In genomic region chr22:37258810-37259472, GRCh38 we compare ENCODE assay signal across 1 cellular context.
A peak's percentile ranks its signal among the peaks of the same experiment; 100 is the strongest.
TF ChIP-seq lines count a peak whose summit lies in the region.

No MANE protein-coding gene starts in this region.

TF ChIP-seq in H1, 55 proteins besides CTCF, POLR2A, EP300 and RAD21:
- no peak for TF ChIP-seq CHD2 (IDR thresholded peaks at IDR 0.05; ENCODE audit: low read length)
- no peak for TF ChIP-seq MAX (IDR thresholded peaks at IDR 0.05)
- no peak for TF ChIP-seq EZH2 (IDR thresholded peaks at IDR 0.05; ENCODE audit: low read depth, low read length, severe bottlenecking)
- no peak for TF ChIP-seq ATF3 (IDR thresholded peaks at IDR 0.05; ENCODE audit: insufficient read depth, low read depth, low read length)
- TF ChIP-seq TAF1 (IDR thresholded peaks at IDR 0.05; ENCODE audit: low read depth, low read length), result no peak
- TF ChIP-seq CBX8 (IDR thresholded peaks at IDR 0.05; ENCODE audit: borderline replicate concordance, low read depth, low read length), result no peak
- TF ChIP-seq NRF1 (IDR thresholded peaks at IDR 0.05; ENCODE audit: low read depth, low read length), result no peak
- TF ChIP-seq SP1 (IDR thresholded peaks at IDR 0.05; ENCODE audit: low read depth, low read length), result no peak
- peak; percentile 99 for TF ChIP-seq POU5F1 (IDR thresholded peaks at IDR 0.05; ENCODE audit: low read depth, low read length)
- TF ChIP-seq TBP (IDR thresholded peaks at IDR 0.05; ENCODE audit: low read depth, low read length), result no peak
- no peak for TF ChIP-seq SP4 (IDR thresholded peaks at IDR 0.05; ENCODE audit: low read length)
- peak; percentile 29; the same call in 1 of the 2 replicates for TF ChIP-seq E2F6 (IDR thresholded peaks at IDR 0.05)
- no peak for TF ChIP-seq JUND (IDR thresholded peaks at IDR 0.05; ENCODE audit: low read length)
